In the genomic region with DNA sequence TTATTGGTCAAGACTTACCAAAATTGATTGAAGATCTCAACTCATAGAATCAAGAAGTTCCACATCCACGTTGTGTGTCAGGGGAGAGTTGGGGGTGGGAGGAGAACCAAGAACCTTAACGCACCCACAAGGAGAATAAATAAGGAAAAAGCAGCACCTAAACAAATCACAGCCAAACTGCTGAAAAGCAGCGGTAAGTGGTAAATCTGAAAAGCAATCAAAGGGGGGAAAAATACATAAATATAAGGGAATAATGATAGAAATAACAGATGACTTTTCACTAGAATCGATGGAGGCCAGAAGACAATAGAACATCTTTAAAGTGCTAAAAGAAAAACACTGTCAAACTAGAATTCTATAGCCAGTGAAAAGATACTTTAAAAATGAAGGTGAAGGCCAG, we compare ENCODE assay signal across 9 cellular contexts.
"Had no signal": no experiment of that assay in that cellular context is flagged by ENCODE, and none has a peak within 500 bp of the region (broad histone marks: within the 10 kb centered on the region; RNA-seq: fewer than 3 reads in every experiment).

No MANE protein-coding gene starts in this region.

- H2AFZ ChIP-seq: GM23338 had no signal

- H3K27ac Mint-ChIP-seq: GM23338, H9, HFFc6 had no signal

- H3K4me3 ChIP-seq: GM23338 had no signal

- H3K27ac ChIP-seq: HL-60 had no signal

- ATAC-seq: GM23338 had no signal

- H3K4me3 Mint-ChIP-seq: GM23338, H9, HFFc6 had no signal

- DNase-seq: H9, HCEC 1CT, HFFc6, IMR-90, KG1 had no signal

- FAIRE-seq: H1, H54 had no signal

- H3K4me2 ChIP-seq: GM23338 had no signal
